ENCODE assay signal across 8 cellular contexts in genomic region chr19:17511724-17512573, GRCh38. TPM values are rescaled to one million over a fixed set of nuclear protein-coding genes. Genes with fewer than 3 reads are reported as not detected.
A peak's percentile ranks its signal among the peaks of the same experiment; 100 is the strongest.
DNase-seq lines count a peak whose midpoint lies in the region; ATAC-seq and TF ChIP-seq lines count a peak whose summit lies in the region.

No MANE protein-coding gene starts in this region.

- WGBS in testis, 2 donors: 1 to 3% methylated on average over 13 to 28 of the region's 82 CpGs

- H3K79me2 ChIP-seq in DOHH2 (ENCODE audit: control insufficient read depth, low read length) (peaks cover 75% of the 10 kb centered on the region), osteoblast (ENCODE audit: insufficient read depth, low read length) (peaks cover 53% of the 10 kb centered on the region)

- DNase-seq in SJCRH30: peak; percentile 77 to 82
- peak; percentile 85 for DNase-seq in activated naive CD4-positive, alpha-beta T cell treated with Interleukin-2 at 50 U/mL for 16 hours
- peak; percentile 83 for DNase-seq in globus pallidus (ENCODE audit: low spot score)
- peak; percentile 94 for DNase-seq in osteoblast (ENCODE audit: insufficient read length, low spot score, missing footprints)
- DNase-seq in testis: peak; percentile 92

- no peaks in the 10 kb centered on the region for H3K27me3 ChIP-seq in DOHH2 (ENCODE audit: control insufficient read depth, low read length)
- H3K27me3 ChIP-seq in SJCRH30: no peaks in the 10 kb centered on the region
- no peaks in the 10 kb centered on the region for H3K27me3 ChIP-seq in osteoblast (ENCODE audit: insufficient read depth, low read length)
- no peaks in the 10 kb centered on the region for H3K27me3 ChIP-seq in testis

- no peaks in the 10 kb centered on the region for H4K20me1 ChIP-seq in DOHH2 (ENCODE audit: control insufficient read depth, insufficient read depth, low read depth, low read length)
- H4K20me1 ChIP-seq in osteoblast (ENCODE audit: insufficient read depth, low read length): peaks cover 12% of the 10 kb centered on the region

- H3K36me3 ChIP-seq in DOHH2 (ENCODE audit: control insufficient read depth, low read length) (peaks cover 34% of the 10 kb centered on the region), SJCRH30 (0 out of 2 replicates have a peak, but pooled peaks cover under 1% of the 10 kb centered on the region), osteoblast (ENCODE audit: insufficient read depth, low read length) (peaks cover 6% of the 10 kb centered on the region), testis (ENCODE audit: low read depth, missing control alignments) (no peaks in the 10 kb centered on the region)

- peak overlapping the region; percentile 95 for H3K4me3 ChIP-seq in DOHH2 (ENCODE audit: low read length)
- peak overlapping the region; percentile 95 for H3K4me3 ChIP-seq in SJCRH30
- H3K4me3 ChIP-seq in osteoblast (ENCODE audit: insufficient read depth, low read length): peak overlapping the region; percentile 84
- H3K4me3 ChIP-seq in testis: peak overlapping the region; percentile 85 to 90

- no peaks in the 10 kb centered on the region for H3F3A ChIP-seq in DOHH2 (ENCODE audit: control insufficient read depth, insufficient read depth)

- H3K9me3 ChIP-seq in DOHH2 (ENCODE audit: control insufficient read depth, insufficient read depth, low read length) (no peaks in the 10 kb centered on the region; the same call in 1 of the 2 replicates), SJCRH30 (replicated peaks) (no peaks in the 10 kb centered on the region; the same call in 1 of the 2 replicates), osteoblast (ENCODE audit: low read depth, low read length) (no peaks in the 10 kb centered on the region), testis (no peaks in the 10 kb centered on the region)

- H3K4me1 ChIP-seq in DOHH2 (ENCODE audit: control insufficient read depth, low read length): peaks cover 17% of the 10 kb centered on the region
- H3K4me1 ChIP-seq in SJCRH30: peaks cover 10% of the 10 kb centered on the region; the same call in 1 of the 2 replicates
- H3K4me1 ChIP-seq in osteoblast (ENCODE audit: insufficient read depth, low read length): peaks cover 32% of the 10 kb centered on the region
- peaks cover 28% of the 10 kb centered on the region for H3K4me1 ChIP-seq in testis

- H3K4me2 ChIP-seq in DOHH2 (ENCODE audit: low read length) (peak overlapping the region; percentile 83), osteoblast (ENCODE audit: insufficient read depth, low read length) (peak overlapping the region; percentile 92)

- intact Hi-C loops in testis (cut with DNase I; ENCODE audit: low total_unique reads): no loop called here

- TF ChIP-seq RAD21 in Ishikawa (IDR thresholded peaks at IDR 0.05; ENCODE audit: low read depth): no peak

- H3K9me2 ChIP-seq in DOHH2 (replicated peaks; ENCODE audit: control insufficient read depth, low read length): no peaks in the 10 kb centered on the region

- peak; percentile 54 for ATAC-seq in GM21619 (IDR thresholded peaks at IDR 0.05; ENCODE audit: unreplicated experiment)

- no peak for TF ChIP-seq POLR2A in testis (IDR thresholded peaks at IDR 0.05)

- TF ChIP-seq EP300 in Ishikawa (IDR thresholded peaks at IDR 0.05; ENCODE audit: borderline replicate concordance): no peak

- TF ChIP-seq CTCF in DOHH2 (IDR thresholded peaks at IDR 0.05; ENCODE audit: low read depth, low read length, poor library complexity, severe bottlenecking): peak; percentile 62
- no peak for TF ChIP-seq CTCF in osteoblast (IDR thresholded peaks at IDR 0.05; ENCODE audit: extremely low read depth, low read depth, low read length)
- peak in 2 of 3 experiments; percentile 14 to 45 for TF ChIP-seq CTCF in testis (IDR thresholded peaks at IDR 0.05)

- H3K27ac ChIP-seq in DOHH2 (ENCODE audit: low read depth, low read length) (peak overlapping the region; percentile 90), SJCRH30 (peak overlapping the region; percentile 90), osteoblast (ENCODE audit: low read depth, low read length) (peak overlapping the region; percentile 89), testis (peak overlapping the region; percentile 93 to 96)

- H2AFZ ChIP-seq in osteoblast (ENCODE audit: low read length): peak overlapping the region; percentile 80

TF ChIP-seq in Ishikawa, 13 proteins besides CTCF, POLR2A, EP300 and RAD21:
- no peak for TF ChIP-seq TCF12 (IDR thresholded peaks at IDR 0.05; ENCODE audit: low read depth)
- TF ChIP-seq, protein P1, sequence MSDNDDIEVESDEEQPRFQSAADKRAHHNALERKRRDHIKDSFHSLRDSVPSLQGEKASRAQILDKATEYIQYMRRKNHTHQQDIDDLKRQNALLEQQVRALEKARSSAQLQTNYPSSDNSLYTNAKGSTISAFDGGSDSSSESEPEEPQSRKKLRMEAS (IDR thresholded peaks at IDR 0.05): peak; percentile 95
- TF ChIP-seq, protein P2, sequence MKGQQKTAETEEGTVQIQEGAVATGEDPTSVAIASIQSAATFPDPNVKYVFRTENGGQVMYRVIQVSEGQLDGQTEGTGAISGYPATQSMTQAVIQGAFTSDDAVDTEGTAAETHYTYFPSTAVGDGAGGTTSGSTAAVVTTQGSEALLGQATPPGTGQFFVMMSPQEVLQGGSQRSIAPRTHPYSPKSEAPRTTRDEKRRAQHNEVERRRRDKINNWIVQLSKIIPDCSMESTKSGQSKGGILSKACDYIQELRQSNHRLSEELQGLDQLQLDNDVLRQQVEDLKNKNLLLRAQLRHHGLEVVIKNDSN (IDR thresholded peaks at IDR 0.05): peak; percentile 43
- no peak for TF ChIP-seq TAF1 (IDR thresholded peaks at IDR 0.05; ENCODE audit: low read depth)
- TF ChIP-seq CEBPB (IDR thresholded peaks at IDR 0.05): no peak
- peak; percentile 58 for TF ChIP-seq EGR1 (IDR thresholded peaks at IDR 0.05)
- no peak for TF ChIP-seq REST (IDR thresholded peaks at IDR 0.05; ENCODE audit: low read depth)
- TF ChIP-seq ZBTB7A (IDR thresholded peaks at IDR 0.05; ENCODE audit: low read depth): peak; percentile 76
- TF ChIP-seq TEAD4 (IDR thresholded peaks at IDR 0.05): no peak; the same call in 1 of the 2 replicates
- TF ChIP-seq YY1 (IDR thresholded peaks at IDR 0.05; ENCODE audit: low read depth): no peak
- 0 out of 2 replicates have a peak, but pooled peaks have one; percentile 20 for TF ChIP-seq NFIC (IDR thresholded peaks at IDR 0.05)
- TF ChIP-seq CREB1 (IDR thresholded peaks at IDR 0.05; ENCODE audit: low read depth): no peak
- TF ChIP-seq FOXM1 (IDR thresholded peaks at IDR 0.05; ENCODE audit: borderline replicate concordance, low read depth): no peak
TF ChIP-seq in Ishikawa: peak in this region for 5.

RNA-seq across cellular contexts. Expression of gene PGLS, which starts 0.5 kb away (rescaled TPM):
- total RNA-seq in SJCRH30 (2014; rRNA removed; shearing (Covaris generic)): 32.9 and 33.3 TPM in 2 replicates
- total RNA-seq in osteoblast (84.6 and 98.1 TPM in 2 replicates), testis (10 to 100 TPM; 77.7 to 82.9 TPM)
- 44.3 TPM for polyA plus RNA-seq in testis (ENCODE audit: insufficient read depth, low read depth, low replicate concordance)

RNA-seq across cellular contexts. Expression of gene SLC27A1, which starts 41.6 kb away (rescaled TPM):
- total RNA-seq in SJCRH30 (2014; rRNA removed; shearing (Covaris generic)): 5.9 and 7.4 TPM in 2 replicates
- total RNA-seq in osteoblast (47.4 and 64.4 TPM in 2 replicates), testis (100 to 1,000 TPM in 1 of 2 donors, 10 to 100 TPM in 1; 92.8 to 105 TPM)
- 25.9 TPM for polyA plus RNA-seq in testis (ENCODE audit: insufficient read depth, low read depth, low replicate concordance)

RNA-seq across cellular contexts. Expression of gene COLGALT1, which starts 43.5 kb away (rescaled TPM):
- 115 and 117 TPM in 2 replicates for total RNA-seq in SJCRH30 (2014; rRNA removed; shearing (Covaris generic))
- total RNA-seq in osteoblast (106 and 108 TPM in 2 replicates), testis (10 to 100 TPM; 70.3 to 94.5 TPM)
- polyA plus RNA-seq in testis (ENCODE audit: insufficient read depth, low read depth, low replicate concordance): 52.0 TPM

RNA-seq across cellular contexts. Expression of gene NXNL1, which starts 51.2 kb away (rescaled TPM):
- total RNA-seq in SJCRH30 (2014; rRNA removed; shearing (Covaris generic)): not detected in 2 replicates
- total RNA-seq in osteoblast (not detected in 2 replicates), testis (under 1 TPM in 1 of 2 donors, not detected in 1; 0.87 TPM)
- not detected for polyA plus RNA-seq in testis (ENCODE audit: insufficient read depth, low read depth, low replicate concordance)

Comparison
In these comparisons a context has a peak if more than half of its experiments do, and no peak if none do; other contexts are left out.
1. Peak in every context shown above with its lines: DNase-seq, ATAC-seq, H3K4me3 ChIP-seq and H3K27ac ChIP-seq.